Comparison of ENCODE assay signal across 11 cellular contexts in the genomic region with DNA sequence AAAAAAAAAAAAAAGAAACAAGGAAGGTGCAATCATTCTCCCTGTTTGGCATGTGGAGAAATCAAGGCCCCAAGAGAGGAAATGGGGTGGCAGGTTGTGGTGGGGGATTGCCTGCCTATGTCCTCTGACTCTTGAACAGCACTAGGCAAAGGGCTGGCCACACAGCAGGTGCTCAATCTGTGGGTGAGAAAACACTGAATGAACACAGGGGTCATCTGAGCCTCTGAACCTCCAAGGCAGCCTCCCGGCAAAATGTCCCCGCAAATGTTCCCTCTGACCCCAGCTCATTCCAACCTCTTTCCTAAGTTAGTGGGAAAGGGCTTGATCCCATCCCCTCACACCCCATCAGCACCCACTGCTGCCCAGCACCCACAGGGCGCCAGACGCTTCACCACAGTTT. TPM values are rescaled to one million over a fixed set of nuclear protein-coding genes. Genes with fewer than 3 reads are reported as not detected.
DNase-seq lines count a peak whose midpoint lies in the region; ATAC-seq and TF ChIP-seq lines count a peak whose summit lies in the region.
"Had no signal": no experiment of that assay in that cellular context is flagged by ENCODE, and none has a peak within 500 bp of the region (broad histone marks: within the 10 kb centered on the region; RNA-seq: fewer than 3 reads in every experiment).

No MANE protein-coding gene starts in this region.

- no peak overlapping the region for H3K4me3 ChIP-seq in CD8-positive, alpha-beta T cell (ENCODE audit: low read depth, low read length)
- H3K4me3 ChIP-seq in NB4 (ENCODE audit: low read depth, low read length) (no peak overlapping the region), sigmoid colon (no peak overlapping the region)
- H3K4me3 ChIP-seq: Peyer's patch had no signal

- peaks cover 53% of the 10 kb centered on the region for H3K4me1 ChIP-seq in CD8-positive, alpha-beta T cell (ENCODE audit: insufficient read depth, low read length)
- H3K4me1 ChIP-seq in sigmoid colon, result peaks cover 0 to 40% (median 29%) of the 10 kb centered on the region in 4 donors

- TF ChIP-seq CTCF in CD8-positive, alpha-beta T cell (IDR thresholded peaks at IDR 0.05), result no peak
- TF ChIP-seq CTCF in NB4 (IDR thresholded peaks at IDR 0.05; ENCODE audit: low read depth, low read length), result no peak
- no peak for TF ChIP-seq CTCF in endothelial cell (IDR thresholded peaks at IDR 0.05; ENCODE audit: unreplicated experiment)
- no peak for TF ChIP-seq CTCF in sigmoid colon (IDR thresholded peaks at IDR 0.05)

- no peaks in the 10 kb centered on the region for H3K27me3 ChIP-seq in CD8-positive, alpha-beta T cell (ENCODE audit: insufficient read depth, low read length)
- no peaks in the 10 kb centered on the region for H3K27me3 ChIP-seq in sigmoid colon
- H3K27me3 ChIP-seq: Peyer's patch had no signal

- H3K9me3 Mint-ChIP-seq in CD8-positive, alpha-beta T cell, result no peaks in the 10 kb centered on the region
- no peaks in the 10 kb centered on the region for H3K9me3 Mint-ChIP-seq in endothelial cell (ENCODE audit: unreplicated experiment)

- TF ChIP-seq POLR2A in NB4 (IDR thresholded peaks at IDR 0.05; ENCODE audit: extremely low read depth, insufficient read length), result no peak
- TF ChIP-seq POLR2A in sigmoid colon (IDR thresholded peaks at IDR 0.05), result no peak

- TF ChIP-seq EP300 in sigmoid colon (IDR thresholded peaks at IDR 0.05), result no peak

- POLR2A ChIA-PET in CD8-positive, alpha-beta T cell (lab: Charles Lee), result no interaction called here

- H3K36me3 Mint-ChIP-seq in CD8-positive, alpha-beta T cell, result peaks cover 16% of the 10 kb centered on the region
- peaks cover 9% of the 10 kb centered on the region for H3K36me3 Mint-ChIP-seq in endothelial cell (ENCODE audit: low read depth, unreplicated experiment)

- H3K27me3 Mint-ChIP-seq in CD8-positive, alpha-beta T cell (ENCODE audit: low read depth), result no peaks in the 10 kb centered on the region
- peaks cover 18% of the 10 kb centered on the region for H3K27me3 Mint-ChIP-seq in endothelial cell (ENCODE audit: unreplicated experiment)
- H3K27me3 Mint-ChIP-seq: activated CD4-positive, alpha-beta T cell treated with anti-CD3 and anti-CD28 coated beads for 36 hours had no signal

- CTCF ChIA-PET in CD8-positive, alpha-beta T cell (lab: Charles Lee), result interaction anchor here (1.7 kb wide), 1 partner anchor 22 kb away, joined by 3 read pairs; no protein-coding TSS in a partner anchor

- no peaks in the 10 kb centered on the region for H3K36me3 ChIP-seq in CD8-positive, alpha-beta T cell (ENCODE audit: insufficient read depth, low read length)
- no peaks in the 10 kb centered on the region for H3K36me3 ChIP-seq in sigmoid colon
- H3K36me3 ChIP-seq: Peyer's patch had no signal

- no peak overlapping the region for H3K4me3 Mint-ChIP-seq in CD8-positive, alpha-beta T cell
- no peak overlapping the region for H3K4me3 Mint-ChIP-seq in endothelial cell (ENCODE audit: unreplicated experiment)
- H3K4me3 Mint-ChIP-seq: activated CD4-positive, alpha-beta T cell treated with anti-CD3 and anti-CD28 coated beads for 36 hours had no signal

- H3K27ac Mint-ChIP-seq in CD8-positive, alpha-beta T cell, result peak overlapping the region; percentile 84
- H3K27ac Mint-ChIP-seq in endothelial cell (ENCODE audit: unreplicated experiment), result peak overlapping the region; percentile 75
- H3K27ac Mint-ChIP-seq: activated CD4-positive, alpha-beta T cell treated with anti-CD3 and anti-CD28 coated beads for 36 hours had no signal

- no peaks in the 10 kb centered on the region for H3K9me3 ChIP-seq in CD8-positive, alpha-beta T cell (ENCODE audit: low read length)
- no peaks in the 10 kb centered on the region for H3K9me3 ChIP-seq in sigmoid colon
- H3K9me3 ChIP-seq: Peyer's patch had no signal

- intact Hi-C loops in CD8-positive, alpha-beta T cell (cut with DNase I, micrococcal nuclease), result no loop called here
- intact Hi-C loops in sigmoid colon (cut with DNase I), result loop anchor here (2.0 kb wide), 1 partner anchor 106 kb away; no protein-coding TSS in a partner anchor

- peak in 2 of 7 experiments; percentile 22 to 34 for DNase-seq in CD8-positive, alpha-beta T cell
- DNase-seq in NB4 (ENCODE audit: low read depth), result peak; percentile 67
- DNase-seq in endothelial cell (ENCODE audit: low spot score), result no peak
- peak; percentile 38 for DNase-seq in sigmoid colon
- DNase-seq in A172 (ENCODE audit: low spot score), result no peak
- no peak for DNase-seq in stimulated activated CD4-positive, alpha-beta T cell treated with anti-CD3 and anti-CD28 coated beads, Interleukin-15, amount 100 ng/mL, for 24 hours
- no peak for DNase-seq in OCI-M2 (lab: John Stamatoyannopoulos, UW; ENCODE audit: unreplicated experiment)
- no peak for DNase-seq in activated CD4-positive, alpha-beta T cell treated with anti-CD3 and anti-CD28 coated beads, Interleukin-2, amount 50 U/mL, for 1 hour
- DNase-seq: activated CD4-positive, alpha-beta T cell treated with anti-CD3 and anti-CD28 coated beads for 36 hours; EL; Peyer's patch had no signal

- H3K4me1 Mint-ChIP-seq in CD8-positive, alpha-beta T cell (ENCODE audit: low read depth), result peaks cover 77% of the 10 kb centered on the region
- peaks cover 70% of the 10 kb centered on the region for H3K4me1 Mint-ChIP-seq in endothelial cell (ENCODE audit: unreplicated experiment)

- ATAC-seq in CD8-positive, alpha-beta T cell, result no peak
- ATAC-seq: activated CD4-positive, alpha-beta T cell treated with anti-CD3 and anti-CD28 coated beads for 36 hours had no signal

- no peak overlapping the region for H3K27ac ChIP-seq in CD8-positive, alpha-beta T cell (ENCODE audit: low read depth, low read length)
- H3K27ac ChIP-seq in sigmoid colon, result peak overlapping the region; percentile 76 to 87 (median 78)

- WGBS in sigmoid colon, 2 donors, result 94 to 96% methylated on average over 4 of the region's 4 CpGs

RNA-seq across cellular contexts. Expression of gene PLA2G6, which starts 4.6 kb away (rescaled TPM):
- total RNA-seq in CD8-positive, alpha-beta T cell, result 10 to 100 TPM; 35.4 to 44.4 TPM
- 22.5 TPM for total RNA-seq in endothelial cell (ENCODE audit: unreplicated experiment)
- total RNA-seq in sigmoid colon, result 10 to 100 TPM; 10.7 to 36.2 (median 26.5) TPM
- polyA plus RNA-seq in sigmoid colon, result 10 to 100 TPM in 1 of 3 donors, 1 to 10 TPM in 2; 6.6 to 21.1 (median 8.6) TPM
- 6.2 and 10.1 TPM in 2 replicates for total RNA-seq in A172 (2014; rRNA removed; shearing (Covaris generic))

RNA-seq across cellular contexts. Expression of gene MAFF, which starts 24.8 kb away (rescaled TPM):
- 10 to 100 TPM; 87.6 to 91.2 TPM for total RNA-seq in CD8-positive, alpha-beta T cell
- total RNA-seq in endothelial cell (ENCODE audit: unreplicated experiment), result 3.5 TPM
- 100 to 1,000 TPM in 1 of 4 donors, 10 to 100 TPM in 3; 15.3 to 104 (median 26.1) TPM for total RNA-seq in sigmoid colon
- polyA plus RNA-seq in sigmoid colon, result 10 to 100 TPM; 18.5 to 41.4 (median 35.4) TPM
- 4.7 and 9.9 TPM in 2 replicates for total RNA-seq in A172 (2014; rRNA removed; shearing (Covaris generic))

Comparison
In these comparisons a context has a peak if more than half of its experiments do, and no peak if none do; other contexts are left out.
1. DNase-seq: peak in NB4 (single experiment) and sigmoid colon (single experiment); none in endothelial cell (single experiment), A172 (single experiment), stimulated activated CD4-positive, alpha-beta T cell treated with anti-CD3 and anti-CD28 coated beads, Interleukin-15, amount 100 ng/mL, for 24 hours (single experiment), OCI-M2 (single experiment) and activated CD4-positive, alpha-beta T cell treated with anti-CD3 and anti-CD28 coated beads, Interleukin-2, amount 50 U/mL, for 1 hour (single experiment).